ENCODE assay signal across 8 cellular contexts in genomic region chr2:202278944-202279343, GRCh38. TPM values are rescaled to one million over a fixed set of nuclear protein-coding genes. Genes with fewer than 3 reads are reported as not detected.
DNase-seq lines count a peak whose midpoint lies in the region; ATAC-seq and TF ChIP-seq lines count a peak whose summit lies in the region.

No MANE protein-coding gene starts in this region.

- peak; percentile 70 for TF ChIP-seq CTCF in choroid plexus epithelial cell (conservative IDR thresholded peaks at IDR 0.05; ENCODE audit: low read depth, low read length)

- peaks cover 24 to 36% of the 10 kb centered on the region in 2 donors for H3K36me3 Mint-ChIP-seq in activated naive CD4-positive, alpha-beta T cell treated with anti-CD3 and anti-CD28 coated beads, Interleukin-2, amount 50 U/mL, for 72 hours

- H3K27ac Mint-ChIP-seq in activated naive CD4-positive, alpha-beta T cell treated with anti-CD3 and anti-CD28 coated beads, Interleukin-2, amount 50 U/mL, for 72 hours, result peak overlapping the region; percentile 96 to 99

- no peak for DNase-seq in activated naive CD4-positive, alpha-beta T cell treated with anti-CD3 and anti-CD28 coated beads, Interleukin-2, amount 50 U/mL, for 72 hours (ENCODE audit: low spot score in 2 of 2)
- DNase-seq in activated naive CD4-positive, alpha-beta T cell (lab: John Stamatoyannopoulos, UW), result no peak
- DNase-seq in NCI-H460 (ENCODE audit: extremely low read depth, low read depth) (peak; percentile 47), choroid plexus epithelial cell (ENCODE audit: low read depth) (peak; percentile 92), medulla oblongata (ENCODE audit: extremely low spot score) (peak; percentile 62)
- DNase-seq in activated CD4-positive, CD25-positive, alpha-beta regulatory T cell (lab: John Stamatoyannopoulos, UW), result no peak

- H3K9me3 Mint-ChIP-seq in activated naive CD4-positive, alpha-beta T cell treated with anti-CD3 and anti-CD28 coated beads, Interleukin-2, amount 50 U/mL, for 72 hours, result no peaks in the 10 kb centered on the region

- ATAC-seq in activated naive CD4-positive, alpha-beta T cell treated with anti-CD3 and anti-CD28 coated beads, Interleukin-2, amount 50 U/mL, for 72 hours, result no peak
- ATAC-seq in HG03469 (IDR thresholded peaks at IDR 0.05; ENCODE audit: unreplicated experiment), result no peak
- no peak for ATAC-seq in HG03354 (IDR thresholded peaks at IDR 0.05; ENCODE audit: poor library complexity, severe bottlenecking, unreplicated experiment)

- no peak overlapping the region for H3K4me3 ChIP-seq in choroid plexus epithelial cell (ENCODE audit: low read depth, low read length)

RNA-seq across cellular contexts. Expression of gene NOP58, which starts 13.4 kb away (rescaled TPM):
- 100 to 1,000 TPM; 112 to 165 TPM for total RNA-seq in activated naive CD4-positive, alpha-beta T cell treated with anti-CD3 and anti-CD28 coated beads, Interleukin-2, amount 50 U/mL, for 72 hours
- total RNA-seq in NCI-H460 (2014; rRNA removed; shearing (Covaris generic)), result 145 and 161 TPM in 2 replicates
- polyA plus RNA-seq in NCI-H460 (2014; cell fraction: nucleus; rRNA removed), result 325 and 535 TPM in 2 replicates

RNA-seq across cellular contexts. Expression of gene SUMO1, which starts 40.5 kb away (rescaled TPM):
- total RNA-seq in activated naive CD4-positive, alpha-beta T cell treated with anti-CD3 and anti-CD28 coated beads, Interleukin-2, amount 50 U/mL, for 72 hours, result 100 to 1,000 TPM; 106 to 121 TPM
- total RNA-seq in NCI-H460 (2014; rRNA removed; shearing (Covaris generic)), result 154 and 168 TPM in 2 replicates
- polyA plus RNA-seq in NCI-H460 (2014; cell fraction: nucleus; rRNA removed), result 130 and 147 TPM in 2 replicates

Comparison
In these comparisons a context has a peak if more than half of its experiments do, and no peak if none do; other contexts are left out.
1. DNase-seq: peak in NCI-H460 (single experiment), choroid plexus epithelial cell (single experiment) and medulla oblongata (single experiment); none in activated naive CD4-positive, alpha-beta T cell treated with anti-CD3 and anti-CD28 coated beads, Interleukin-2, amount 50 U/mL, for 72 hours (0 of 2), activated naive CD4-positive, alpha-beta T cell (0 of 4) and activated CD4-positive, CD25-positive, alpha-beta regulatory T cell (0 of 4).